ENCODE assay signal across 34 cellular contexts in genomic region chr5:175079707-175080106, GRCh38.
"Had no signal": no experiment of that assay in that cellular context is flagged by ENCODE, and none has a peak within 500 bp of the region (broad histone marks: within the 10 kb centered on the region; RNA-seq: fewer than 3 reads in every experiment).

No MANE protein-coding gene starts in this region.

- DNase-seq: Karpas-422, Kasumi-1, MG63, MM.1S, MV-4-11, NCI-H1048, NCI-H1092, NCI-H1092 treated with DMSO at 0.1 percent for 48 hours, NCI-H1105, NCI-H1105 treated with DMSO at 0.1 percent for 48 hours, NCI-H1417, NCI-H1417 treated with DMSO at 0.1 percent for 48 hours, NCI-H1436, NCI-H1436 treated with DMSO at 0.1 percent for 48 hours, NCI-H146, NCI-H1694, NCI-H1694 treated with DMSO at 0.1 percent for 48 hours, NCI-H187, NCI-H187 treated with DMSO at 0.1 percent for 48 hours, NCI-H1930, NCI-H2029, NCI-H2029 treated with DMSO at 0.1 percent for 48 hours, NCI-H2081, NCI-H2081 treated with DMSO at 0.1 percent for 48 hours, NCI-H2107, NCI-H2171, NCI-H2171 treated with DMSO at 0.1 percent for 48 hours, NCI-H2227 treated with DMSO at 0.1 percent for 48 hours, NCI-H226, NCI-H345, NCI-H446, NCI-H446 treated with DMSO at 0.1 percent for 48 hours, NCI-H510A had no signal

- H3K27ac ChIP-seq: KMS-11 had no signal

- H3K36me3 ChIP-seq: MG63 had no signal

- H3K27me3 ChIP-seq: MG63 had no signal

- H3K9me3 ChIP-seq: MG63 had no signal

- H3K4me3 ChIP-seq: MG63 had no signal

- H3K4me2 ChIP-seq: KMS-11 had no signal

- H3K9ac ChIP-seq: KMS-11 had no signal
